Comparison of ENCODE assay signal across 25 cellular contexts in the genomic region with DNA sequence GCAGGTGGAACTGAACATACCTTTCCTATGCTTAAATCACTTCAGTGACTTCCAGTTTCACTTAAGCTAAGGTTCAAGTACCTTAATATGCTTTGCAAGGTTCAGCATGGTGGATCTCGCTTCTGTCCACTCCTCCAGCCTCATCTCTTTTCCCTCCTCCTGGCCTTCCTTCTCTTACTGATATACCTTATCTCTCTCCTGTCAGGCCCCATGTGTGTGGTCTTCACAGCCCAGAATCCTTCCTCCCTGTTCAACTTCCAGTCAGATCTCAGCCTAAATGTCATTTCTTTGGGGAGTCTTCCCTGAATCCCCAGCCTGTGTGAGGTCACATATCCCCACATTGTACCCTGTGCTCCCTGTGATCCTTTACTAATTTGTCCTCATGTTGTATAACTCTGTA.
DNase-seq lines count a peak whose midpoint lies in the region; ATAC-seq and TF ChIP-seq lines count a peak whose summit lies in the region.
"Had no signal": no experiment of that assay in that cellular context is flagged by ENCODE, and none has a peak within 500 bp of the region (broad histone marks: within the 10 kb centered on the region; RNA-seq: fewer than 3 reads in every experiment).

No MANE protein-coding gene starts in this region.

- no peak overlapping the region for H2AFZ ChIP-seq in neuronal stem cell (ENCODE audit: low read length)

- H2BK5ac ChIP-seq in neuronal stem cell (ENCODE audit: low read length), result no peak overlapping the region

- TF ChIP-seq POLR2A in heart left ventricle (IDR thresholded peaks at IDR 0.05), result no peak

- no peaks in the 10 kb centered on the region for H3K79me1 ChIP-seq in neuronal stem cell (ENCODE audit: low read depth, low read length)

- ATAC-seq in heart left ventricle (no peak), left cardiac atrium (no peak), sciatic nerve (no peak)
- no peak for ATAC-seq in activated T-cell treated with anti-CD3 and anti-CD28 coated beads, Interleukin-2, amount 50 U/mL, for 72 hours (replicated peaks in 1 of 2)
- ATAC-seq: A549; left colon; naive thymus-derived CD8-positive, alpha-beta T cell; PC-3 had no signal

- no peak overlapping the region for H4K8ac ChIP-seq in neuronal stem cell (ENCODE audit: low read depth, low read length)

- no peak overlapping the region for H3K18ac ChIP-seq in neuronal stem cell (ENCODE audit: low read length)

- H3K9me3 ChIP-seq in heart left ventricle, result no peaks in the 10 kb centered on the region
- H3K9me3 ChIP-seq in neuronal stem cell (replicated peaks in 1 of 2; ENCODE audit: control insufficient read depth in 2 of 2, insufficient read depth in 1 of 2, low read depth in 1 of 2, low read length in 2 of 2), result peaks cover 0 to 4% of the 10 kb centered on the region in 2 donors
- H3K9me3 ChIP-seq: A549, ovary had no signal

- H3K4me1 Mint-ChIP-seq in brain, result peaks cover 40% of the 10 kb centered on the region
- H3K4me1 Mint-ChIP-seq in activated T-cell treated with anti-CD3 and anti-CD28 coated beads, Interleukin-2, amount 50 U/mL, for 72 hours (ENCODE audit: low read depth), result no peaks in the 10 kb centered on the region
- H3K4me1 Mint-ChIP-seq: activated CD4-positive, alpha-beta memory T cell treated with anti-CD3 and anti-CD28 coated beads, Interleukin-2, amount 10 ng/mL, durations not matched to agents 7 days and 5 days had no signal

- TF ChIP-seq CTCF in heart left ventricle (IDR thresholded peaks at IDR 0.05), result no peak
- no peak for TF ChIP-seq CTCF in brain (conservative IDR thresholded peaks at IDR 0.05)

- H2BK15ac ChIP-seq in neuronal stem cell (ENCODE audit: low read length), result no peak overlapping the region

- peak overlapping the region in 3 of 5 experiments; percentile 3 to 23 (median 19) for H3K27ac Mint-ChIP-seq in brain
- no peak overlapping the region for H3K27ac Mint-ChIP-seq in activated T-cell treated with anti-CD3 and anti-CD28 coated beads, Interleukin-2, amount 50 U/mL, for 72 hours
- H3K27ac Mint-ChIP-seq: activated CD4-positive, alpha-beta memory T cell treated with anti-CD3 and anti-CD28 coated beads, Interleukin-2, amount 10 ng/mL, durations not matched to agents 7 days and 5 days; mesothelial cell of epicardium had no signal

- H3K4me3 ChIP-seq in heart left ventricle (no peak overlapping the region), neuronal stem cell (ENCODE audit: low read length in 2 of 2) (no peak overlapping the region)
- H3K4me3 ChIP-seq: A549, ovary had no signal

- H3K36me3 ChIP-seq in heart left ventricle, result no peaks in the 10 kb centered on the region
- no peaks in the 10 kb centered on the region for H3K36me3 ChIP-seq in neuronal stem cell (replicated peaks in 1 of 2; ENCODE audit: control insufficient read depth in 2 of 2, insufficient read depth in 2 of 2, low read length in 2 of 2)
- H3K36me3 ChIP-seq: brain microvascular endothelial cell, ovary had no signal

- no peaks in the 10 kb centered on the region for H3K27me3 Mint-ChIP-seq in brain
- no peaks in the 10 kb centered on the region for H3K27me3 Mint-ChIP-seq in activated T-cell treated with anti-CD3 and anti-CD28 coated beads, Interleukin-2, amount 50 U/mL, for 72 hours (ENCODE audit: low read depth)
- H3K27me3 Mint-ChIP-seq: activated CD4-positive, alpha-beta memory T cell treated with anti-CD3 and anti-CD28 coated beads, Interleukin-2, amount 10 ng/mL, durations not matched to agents 7 days and 5 days had no signal

- no peak overlapping the region for H2BK120ac ChIP-seq in neuronal stem cell (ENCODE audit: low read depth, low read length)

- no peak overlapping the region for H3K4me3 Mint-ChIP-seq in brain
- H3K4me3 Mint-ChIP-seq in activated T-cell treated with anti-CD3 and anti-CD28 coated beads, Interleukin-2, amount 50 U/mL, for 72 hours, result no peak overlapping the region
- H3K4me3 Mint-ChIP-seq: activated CD4-positive, alpha-beta memory T cell treated with anti-CD3 and anti-CD28 coated beads, Interleukin-2, amount 10 ng/mL, durations not matched to agents 7 days and 5 days; mesothelial cell of epicardium; naive thymus-derived CD8-positive, alpha-beta T cell had no signal

- no peaks in the 10 kb centered on the region for H3K9me3 Mint-ChIP-seq in brain
- H3K9me3 Mint-ChIP-seq in activated T-cell treated with anti-CD3 and anti-CD28 coated beads, Interleukin-2, amount 50 U/mL, for 72 hours, result no peaks in the 10 kb centered on the region
- H3K9me3 Mint-ChIP-seq: activated CD4-positive, alpha-beta memory T cell treated with anti-CD3 and anti-CD28 coated beads, Interleukin-2, amount 10 ng/mL, durations not matched to agents 7 days and 5 days; mesothelial cell of epicardium; naive thymus-derived CD8-positive, alpha-beta T cell had no signal

- H2AK5ac ChIP-seq in neuronal stem cell (ENCODE audit: low read depth, low read length), result no peak overlapping the region

- peak overlapping the region; percentile 3 for H3K14ac ChIP-seq in neuronal stem cell (ENCODE audit: low read length)

- no peak overlapping the region for H3K4me2 ChIP-seq in neuronal stem cell (ENCODE audit: insufficient read depth, low read length, poor library complexity, severe bottlenecking)
- H3K4me2 ChIP-seq: A549, KMS-11 had no signal

- no peak overlapping the region for H3K4ac ChIP-seq in neuronal stem cell (ENCODE audit: low read length)

- no peak for DNase-seq in heart left ventricle
- DNase-seq in left cardiac atrium, result no peak
- DNase-seq in neuronal stem cell (ENCODE audit: low spot score), result no peak
- peak; percentile 17 for DNase-seq in ureter (ENCODE audit: low spot score)
- DNase-seq in sciatic nerve (ENCODE audit: low spot score), result no peak
- no peak for DNase-seq in NK-92 treated with Interleukin-12 subunit alpha and Interleukin-12 subunit beta, amount 100 ng/mL, for 24 hours (lab: John Stamatoyannopoulos, UW)
- DNase-seq in activated T-cell treated with anti-CD3 and anti-CD28 coated beads, Interleukin-2, amount 50 U/mL, for 72 hours, result no peak
- DNase-seq: activated CD4-positive, alpha-beta memory T cell treated with anti-CD3 and anti-CD28 coated beads, Interleukin-2, amount 10 ng/mL, durations not matched to agents 7 days and 5 days; activated gamma-delta T cell; brain microvascular endothelial cell; H7; left colon; naive thymus-derived CD8-positive, alpha-beta T cell; NCI-H1436 treated with DMSO at 0.1 percent for 48 hours; PC-3; SHP77 treated with DMSO at 0.1 percent for 48 hours; stimulated activated CD4-positive, alpha-beta T cell treated with anti-CD3 and anti-CD28 coated beads, Interleukin-4, amount 100 ng/mL, for 4 hours; stimulated activated naive CD4-positive, alpha-beta T cell treated with Interleukin-2 at 50 U/mL for 16 hours; T1000; trophoblast cell had no signal

- H3K27me3 ChIP-seq in heart left ventricle, result no peaks in the 10 kb centered on the region
- H3K27me3 ChIP-seq in neuronal stem cell (ENCODE audit: control insufficient read depth in 3 of 3, insufficient read depth in 3 of 3, low read depth in 1 of 3, low read length in 3 of 3), result no peaks in the 10 kb centered on the region
- H3K27me3 ChIP-seq: brain microvascular endothelial cell, ovary had no signal

- no peak overlapping the region for H3K9ac ChIP-seq in neuronal stem cell (ENCODE audit: low read depth, low read length, poor library complexity)
- H3K9ac ChIP-seq: KMS-11 had no signal

- H3K23ac ChIP-seq in neuronal stem cell (ENCODE audit: low read depth, low read length, poor library complexity), result no peak overlapping the region

- H2BK12ac ChIP-seq in neuronal stem cell (ENCODE audit: low read length), result no peak overlapping the region

- H3K4me1 ChIP-seq in heart left ventricle (peaks cover 0 to 42% (median 30%) of the 10 kb centered on the region in 12 donors), neuronal stem cell (ENCODE audit: control insufficient read depth in 2 of 2, insufficient read depth in 1 of 2, low read depth in 1 of 2, low read length in 2 of 2) (peaks cover 0 to 4% of the 10 kb centered on the region in 2 donors)
- H3K4me1 ChIP-seq: A549 had no signal

- intact Hi-C loops in heart left ventricle (cut with DNase I) (loop anchor here in 1 of 10 donors (5.0 kb wide), 1 partner anchor 88 kb away; the partner anchor contains the start of gene ANGPTL2), left cardiac atrium (cut with DNase I) (no loop called here), sciatic nerve (cut with DNase I) (no loop called here)

- H3K36me3 Mint-ChIP-seq in brain, result peaks cover 11% of the 10 kb centered on the region
- H3K36me3 Mint-ChIP-seq in activated T-cell treated with anti-CD3 and anti-CD28 coated beads, Interleukin-2, amount 50 U/mL, for 72 hours (ENCODE audit: insufficient read depth in 2 of 2), result no peaks in the 10 kb centered on the region

- 96 to 100% (median 99%) methylated on average over 1 of the region's 1 CpG for WGBS in heart left ventricle, 4 donors
- no CpG with 5 or more reads among the region's 1 CpG for WGBS in neuronal stem cell (ENCODE audit: extremely low coverage in 2 of 2, insufficient read length in 2 of 2, insufficient replicate concordance in 1 of 2), 2 donors

- H4K91ac ChIP-seq in neuronal stem cell (ENCODE audit: low read depth, low read length, poor library complexity), result no peak overlapping the region

- peak overlapping the region in 10 of 12 donors; percentile 29 to 79 (median 60) for H3K27ac ChIP-seq in heart left ventricle
- H3K27ac ChIP-seq in neuronal stem cell (replicated peaks; ENCODE audit: low read length), result no peak overlapping the region
- H3K27ac ChIP-seq: A549, brain microvascular endothelial cell, KMS-11 had no signal
